ENCODE assay signal across 12 cellular contexts in genomic region chr2:69196327-69197117, GRCh38.
DNase-seq lines count a peak whose midpoint lies in the region; ATAC-seq, FAIRE-seq and TF ChIP-seq lines count a peak whose summit lies in the region.
"Had no signal": no experiment of that assay in that cellular context is flagged by ENCODE, and none has a peak within 500 bp of the region (broad histone marks: within the 10 kb centered on the region; RNA-seq: fewer than 3 reads in every experiment).

No MANE protein-coding gene starts in this region.

- ATAC-seq in HepG2 (peak; percentile 56), right lobe of liver (no peak)

- no peak overlapping the region for H2BK5ac ChIP-seq in mesenchymal stem cell (ENCODE audit: low read depth, low read length, poor library complexity, severe bottlenecking)

- H3K27me3 Mint-ChIP-seq in endothelial cell (ENCODE audit: unreplicated experiment): peaks cover 3% of the 10 kb centered on the region

- peak overlapping the region; percentile 2 for H2BK15ac ChIP-seq in mesenchymal stem cell (ENCODE audit: low read depth, poor library complexity, severe bottlenecking)

- H3K4me1 Mint-ChIP-seq in endothelial cell (ENCODE audit: unreplicated experiment): peaks cover 13% of the 10 kb centered on the region
- H3K4me1 Mint-ChIP-seq: CD4-positive, CD25-positive, alpha-beta regulatory T cell had no signal

- H2AFZ ChIP-seq in HepG2 (ENCODE audit: low read length) (no peak overlapping the region), mesenchymal stem cell (ENCODE audit: low read depth, low read length) (no peak overlapping the region)

- H3K4me1 ChIP-seq in HepG2 (ENCODE audit: insufficient read depth, low read length) (peaks cover 41% of the 10 kb centered on the region), right lobe of liver (no peaks in the 10 kb centered on the region), mesenchymal stem cell (ENCODE audit: control insufficient read depth, insufficient read depth, low read depth, low read length) (peaks cover 4% of the 10 kb centered on the region), A673 (ENCODE audit: insufficient read depth, low read length, poor library complexity, severe bottlenecking) (no peaks in the 10 kb centered on the region)

- CTCF ChIA-PET in HepG2 (lab: Yijun Ruan, JAX; ENCODE audit: low intra/inter-chr PET ratio, low total read pairs) (no interaction called here), A673 (lab: Charles Lee) (no interaction called here)

- peak overlapping the region; percentile 16 for H4K91ac ChIP-seq in mesenchymal stem cell (ENCODE audit: low read length)

- H3K18ac ChIP-seq in mesenchymal stem cell (ENCODE audit: low read depth in 1 of 2, low read length in 2 of 2): peak overlapping the region; percentile 9 to 93

- peak overlapping the region; percentile 3 for H2BK120ac ChIP-seq in mesenchymal stem cell (ENCODE audit: low read depth, low read length)

- H3K27ac ChIP-seq in HepG2 (ENCODE audit: extremely low read length, insufficient read depth, low read length): peak overlapping the region; percentile 25
- no peak overlapping the region for H3K27ac ChIP-seq in right lobe of liver
- peak overlapping the region; percentile 70 for H3K27ac ChIP-seq in brain microvascular endothelial cell
- peak overlapping the region; percentile 16 for H3K27ac ChIP-seq in mesenchymal stem cell (ENCODE audit: low read length, poor library complexity, severe bottlenecking)
- no peak overlapping the region for H3K27ac ChIP-seq in A673 (ENCODE audit: low read depth, low read length, poor library complexity, severe bottlenecking)
- H3K27ac ChIP-seq: neutrophil had no signal

- no peaks in the 10 kb centered on the region for H4K20me1 ChIP-seq in HepG2 (ENCODE audit: insufficient read depth, low read length)

- BruUV-seq in HepG2 (replicated peaks; lab: Mats Ljungman, UMichigan) (TSS peak; percentile 28), A673 (replicated peaks; lab: Mats Ljungman, UMichigan) (no TSS peak)

- no peak overlapping the region for H3K4me3 Mint-ChIP-seq in endothelial cell (ENCODE audit: unreplicated experiment)
- H3K4me3 Mint-ChIP-seq: CD4-positive, CD25-positive, alpha-beta regulatory T cell had no signal

- peak overlapping the region; percentile 9 for H4K8ac ChIP-seq in mesenchymal stem cell (ENCODE audit: low read length)

- in situ Hi-C loops in HepG2 (cut with HindIII; ENCODE audit: extremely low pct_ligation_motif_present, low pct_unique_long_range_greater_than_20kb) (no loop called here), brain microvascular endothelial cell (cut with HindIII; ENCODE audit: low pct_ligation_motif_present, low sequenced_read_pairs) (no loop called here)

- no peaks in the 10 kb centered on the region for H3K9me3 Mint-ChIP-seq in endothelial cell (ENCODE audit: unreplicated experiment)
- H3K9me3 Mint-ChIP-seq: CD4-positive, CD25-positive, alpha-beta regulatory T cell had no signal

- peak overlapping the region; percentile 83 to 93 for H3K4ac ChIP-seq in mesenchymal stem cell (ENCODE audit: low read depth in 1 of 2, low read length in 2 of 2)

- peak overlapping the region in 1 of 2 experiments; percentile 5 for H3K14ac ChIP-seq in mesenchymal stem cell (ENCODE audit: low read length in 2 of 2)

- intact Hi-C loops in HepG2 (cut with micrococcal nuclease; ENCODE audit: unreplicated experiment): loop anchor here (2.0 kb wide), 1 partner anchor 20 kb away; no protein-coding TSS in a partner anchor
- intact Hi-C loops in right lobe of liver (cut with DNase I): no loop called here
- intact Hi-C loops in A673 (cut with micrococcal nuclease; ENCODE audit: unreplicated experiment): no loop called here

- H3K27ac Mint-ChIP-seq in endothelial cell (ENCODE audit: unreplicated experiment): no peak overlapping the region

- H3K4me3 ChIP-seq in HepG2 (replicated peaks in 1 of 3; ENCODE audit: insufficient read depth in 1 of 3, low read depth in 2 of 3, low read length in 3 of 3) (no peak overlapping the region), right lobe of liver (no peak overlapping the region), brain microvascular endothelial cell (ENCODE audit: low read depth, low read length) (no peak overlapping the region), mesenchymal stem cell (ENCODE audit: insufficient read depth in 1 of 2, low read depth in 1 of 2, low read length in 2 of 2) (no peak overlapping the region), A673 (ENCODE audit: low read depth, low read length, poor library complexity, severe bottlenecking) (no peak overlapping the region)

- DNase-seq in HepG2 (ENCODE audit: low spot score): peak; percentile 75
- no peak for DNase-seq in right lobe of liver
- peak; percentile 90 for DNase-seq in brain microvascular endothelial cell
- DNase-seq in mesenchymal stem cell: peak; percentile 99
- no peak for DNase-seq in endothelial cell (ENCODE audit: low spot score)
- no peak for DNase-seq in A673 (ENCODE audit: low spot score)
- no peak for DNase-seq in NCI-H187 treated with DMSO at 0.1 percent for 48 hours (lab: John Stamatoyannopoulos, UW)
- no peak for DNase-seq in activated CD4-positive, alpha-beta T cell treated with anti-CD3 and anti-CD28 coated beads for 48 hours
- DNase-seq: activated CD4-positive, alpha-beta T cell treated with anti-CD3 and anti-CD28 coated beads for 4 hours; anterior cingulate cortex; CD4-positive, CD25-positive, alpha-beta regulatory T cell had no signal

- no peaks in the 10 kb centered on the region for H3K27me3 ChIP-seq in HepG2 (ENCODE audit: control insufficient read depth in 1 of 2, insufficient read depth in 2 of 2, low read length in 2 of 2)
- no peaks in the 10 kb centered on the region for H3K27me3 ChIP-seq in right lobe of liver
- H3K27me3 ChIP-seq in brain microvascular endothelial cell (replicated peaks): no peaks in the 10 kb centered on the region
- no peaks in the 10 kb centered on the region for H3K27me3 ChIP-seq in mesenchymal stem cell (ENCODE audit: control insufficient read depth in 1 of 2, insufficient read depth in 1 of 2, low read length in 2 of 2)
- no peaks in the 10 kb centered on the region for H3K27me3 ChIP-seq in A673 (replicated peaks; ENCODE audit: insufficient read depth, low read depth, low read length, poor library complexity)

- no peak overlapping the region for H3K23ac ChIP-seq in mesenchymal stem cell (ENCODE audit: low read length in 2 of 2)

- TF ChIP-seq EP300 in HepG2 (IDR thresholded peaks at IDR 0.05; ENCODE audit: low read depth in 2 of 2, low read length in 2 of 2) (peak; percentile 50 to 81; a peak in 2 of 4 replicates), HepG2 (CRISPR knock-in tag; IDR thresholded peaks at IDR 0.05; ENCODE audit: borderline replicate concordance) (no peak)

- H3K9ac ChIP-seq in HepG2 (ENCODE audit: insufficient read depth, low read depth, low read length) (no peak overlapping the region), mesenchymal stem cell (ENCODE audit: low read length) (peak overlapping the region; percentile 70)

- WGBS in HepG2 (ENCODE audit: low lambda C conversion rate): 80% methylated on average over 9 of the region's 9 CpGs
- 57% methylated on average over 6 of the region's 9 CpGs for WGBS in right lobe of liver (ENCODE audit: insufficient coverage, low coverage, low lambda C conversion rate, missing lambda C conversion rate)
- 78% methylated on average over 9 of the region's 9 CpGs for WGBS in mesenchymal stem cell

- no peaks in the 10 kb centered on the region for H3K79me2 ChIP-seq in HepG2 (ENCODE audit: insufficient read depth, low read length)

- no peak for TF ChIP-seq POLR2A in HepG2 (IDR thresholded peaks at IDR 0.05; ENCODE audit: insufficient read depth in 1 of 2, low read depth in 2 of 2, low read length in 2 of 2)
- TF ChIP-seq POLR2A in right lobe of liver (IDR thresholded peaks at IDR 0.05): no peak

- no peak overlapping the region for H3K4me2 ChIP-seq in HepG2 (ENCODE audit: low read depth, low read length)
- H3K4me2 ChIP-seq in mesenchymal stem cell (ENCODE audit: low read length, poor library complexity, severe bottlenecking): no peak overlapping the region

- FAIRE-seq in HepG2 (lab: Jason Lieb, UNC): no peak

- H3K79me1 ChIP-seq in mesenchymal stem cell (replicated peaks; ENCODE audit: low read length, poor library complexity, severe bottlenecking): no peaks in the 10 kb centered on the region

- no peak for TF ChIP-seq CTCF in HepG2 (CRISPR knock-in tag; IDR thresholded peaks at IDR 0.05)
- no peak for TF ChIP-seq CTCF in right lobe of liver (IDR thresholded peaks at IDR 0.05)
- TF ChIP-seq CTCF in brain microvascular endothelial cell (IDR thresholded peaks at IDR 0.05; ENCODE audit: low read depth, low read length, missing control alignments): no peak
- no peak for TF ChIP-seq CTCF in endothelial cell (IDR thresholded peaks at IDR 0.05; ENCODE audit: unreplicated experiment)
- TF ChIP-seq CTCF in A673 (conservative IDR thresholded peaks at IDR 0.05; ENCODE audit: low read depth, low read length): no peak

- TF ChIP-seq RAD21 in HepG2 (CRISPR knock-in tag; IDR thresholded peaks at IDR 0.05): no peak

- H3K9me3 ChIP-seq in HepG2 (ENCODE audit: low read length) (no peaks in the 10 kb centered on the region), right lobe of liver (no peaks in the 10 kb centered on the region), mesenchymal stem cell (ENCODE audit: control insufficient read depth, low read length) (no peaks in the 10 kb centered on the region), A673 (ENCODE audit: low read depth, low read length, poor library complexity, severe bottlenecking) (no peaks in the 10 kb centered on the region)
- H3K9me3 ChIP-seq: neutrophil had no signal

- H3K36me3 ChIP-seq in HepG2 (replicated peaks in 1 of 2; ENCODE audit: control insufficient read depth in 1 of 2, insufficient read depth in 2 of 2, low read length in 2 of 2): peaks cover 0 to 3% of the 10 kb centered on the region in 2 experiments; a peak in 2 of 5 replicates
- H3K36me3 ChIP-seq in right lobe of liver: no peaks in the 10 kb centered on the region
- H3K36me3 ChIP-seq in brain microvascular endothelial cell (replicated peaks): peaks cover 9% of the 10 kb centered on the region
- H3K36me3 ChIP-seq in mesenchymal stem cell (ENCODE audit: control insufficient read depth in 1 of 2, insufficient read depth in 2 of 2, low read depth in 1 of 2, low read length in 2 of 2): peaks cover 24 to 32% of the 10 kb centered on the region in 2 experiments
- peaks cover 38% of the 10 kb centered on the region for H3K36me3 ChIP-seq in A673 (ENCODE audit: insufficient read depth, low read length, poor library complexity, severe bottlenecking)
- H3K36me3 ChIP-seq: neutrophil had no signal

- H3K36me3 Mint-ChIP-seq in endothelial cell (ENCODE audit: low read depth, unreplicated experiment): no peaks in the 10 kb centered on the region
- H3K36me3 Mint-ChIP-seq: CD4-positive, CD25-positive, alpha-beta regulatory T cell had no signal

- no peak overlapping the region for H2AK5ac ChIP-seq in mesenchymal stem cell (ENCODE audit: low read length, severe bottlenecking)

- POLR2A ChIA-PET in HepG2 (lab: Yijun Ruan, JAX) (interaction anchor here (1.1 to 1.3 kb wide), 2 partner anchors 19 to 30 kb away, joined by 4 to 8 read pairs; no protein-coding TSS in a partner anchor), A673 (lab: Charles Lee; ENCODE audit: low non-redundant PET) (no interaction called here)

- H2BK12ac ChIP-seq in mesenchymal stem cell (ENCODE audit: low read length in 2 of 2): peak overlapping the region; percentile 50 to 99

Comparison
In these comparisons a context has a peak if more than half of its experiments do, and no peak if none do; other contexts are left out.
1. DNase-seq: peak in HepG2 (single experiment), brain microvascular endothelial cell (single experiment) and mesenchymal stem cell (single experiment); none in right lobe of liver (0 of 3), endothelial cell (single experiment), A673 (single experiment), NCI-H187 treated with DMSO at 0.1 percent for 48 hours (single experiment) and activated CD4-positive, alpha-beta T cell treated with anti-CD3 and anti-CD28 coated beads for 48 hours (single experiment).
2. H3K27ac ChIP-seq: peak in HepG2 (single experiment), brain microvascular endothelial cell (single experiment) and mesenchymal stem cell (single experiment); none in right lobe of liver (0 of 3) and A673 (single experiment).